Comparison of ENCODE assay signal across 14 cellular contexts in genomic region chr6:38436726-38437465, GRCh38.
A peak's percentile ranks its signal among the peaks of the same experiment; 100 is the strongest.
DNase-seq lines count a peak whose midpoint lies in the region; ATAC-seq and TF ChIP-seq lines count a peak whose summit lies in the region.
"Had no signal": no experiment of that assay in that cellular context is flagged by ENCODE, and none has a peak within 500 bp of the region (broad histone marks: within the 10 kb centered on the region; RNA-seq: fewer than 3 reads in every experiment).

No MANE protein-coding gene starts in this region.

- H3K4me2 ChIP-seq in osteoblast (ENCODE audit: insufficient read depth, low read length): no peak overlapping the region
- H3K4me2 ChIP-seq: A549, KMS-11 had no signal

- no peak overlapping the region for H3K4me3 ChIP-seq in osteoblast (ENCODE audit: insufficient read depth, low read length)
- no peak overlapping the region for H3K4me3 ChIP-seq in testis
- H3K4me3 ChIP-seq: A549, skin epidermis had no signal

- H3K27me3 ChIP-seq in osteoblast (ENCODE audit: insufficient read depth, low read length) (no peaks in the 10 kb centered on the region), testis (no peaks in the 10 kb centered on the region)

- no peak overlapping the region for H2AFZ ChIP-seq in osteoblast (ENCODE audit: low read length)

- intact Hi-C loops in testis (cut with DNase I; ENCODE audit: low total_unique reads): no loop called here

- WGBS in testis, 2 donors: 85 to 87% methylated on average over 10 of the region's 10 CpGs

- TF ChIP-seq CTCF in osteoblast (IDR thresholded peaks at IDR 0.05; ENCODE audit: extremely low read depth, low read depth, low read length) (no peak), testis (IDR thresholded peaks at IDR 0.05) (no peak)

- H3K4me1 ChIP-seq in osteoblast (ENCODE audit: insufficient read depth, low read length) (peaks cover 3% of the 10 kb centered on the region), testis (no peaks in the 10 kb centered on the region)

- no peaks in the 10 kb centered on the region for H3K79me2 ChIP-seq in osteoblast (ENCODE audit: insufficient read depth, low read length)

- peaks cover 4% of the 10 kb centered on the region for H4K20me1 ChIP-seq in osteoblast (ENCODE audit: insufficient read depth, low read length)

- ATAC-seq in GM19455 (IDR thresholded peaks at IDR 0.05; ENCODE audit: unreplicated experiment): no peak

- DNase-seq in NCI-H1417 (lab: John Stamatoyannopoulos, UW): peak in 2 of 3 experiments; percentile 2 to 63
- DNase-seq in NCI-H1417 treated with DMSO at 0.1 percent for 48 hours (lab: John Stamatoyannopoulos, UW): no peak
- peak; percentile 64 for DNase-seq in NCI-H226
- DNase-seq in dermis blood vessel endothelial cell: peak; percentile 67
- peak; percentile 32 for DNase-seq in osteoblast (ENCODE audit: insufficient read length, low spot score, missing footprints)
- no peak for DNase-seq in testis
- DNase-seq in COLO668 (lab: John Stamatoyannopoulos, UW; ENCODE audit: unreplicated experiment): no peak
- DNase-seq: activated CD4-positive, alpha-beta T cell treated with anti-CD3 and anti-CD28 coated beads for 48 hours; activated naive CD4-positive, alpha-beta T cell treated with Interleukin-2 at 50 U/mL for 16 hours; NCI-H510A had no signal

- H3K27ac ChIP-seq in osteoblast (ENCODE audit: low read depth, low read length) (no peak overlapping the region), testis (no peak overlapping the region)
- H3K27ac ChIP-seq: A549, KMS-11, skin epidermis had no signal

- H3K36me3 ChIP-seq in osteoblast (ENCODE audit: insufficient read depth, low read length) (no peaks in the 10 kb centered on the region), testis (ENCODE audit: low read depth, missing control alignments) (no peaks in the 10 kb centered on the region)

- H3K9me3 ChIP-seq in osteoblast (ENCODE audit: low read depth, low read length) (no peaks in the 10 kb centered on the region), testis (no peaks in the 10 kb centered on the region)
- H3K9me3 ChIP-seq: A549 had no signal

- no peak for TF ChIP-seq POLR2A in testis (IDR thresholded peaks at IDR 0.05)

Comparison
In these comparisons a context has a peak if more than half of its experiments do, and no peak if none do; other contexts are left out.
1. DNase-seq: peak in NCI-H1417 (2 of 3), NCI-H226 (single experiment), dermis blood vessel endothelial cell (single experiment) and osteoblast (single experiment); none in NCI-H1417 treated with DMSO at 0.1 percent for 48 hours (single experiment), testis (single experiment) and COLO668 (single experiment).